In genomic region chr3:183332487-183332886, GRCh38 we compare ENCODE assay signal across 24 cellular contexts.
DNase-seq lines count a peak whose midpoint lies in the region; ATAC-seq, FAIRE-seq and TF ChIP-seq lines count a peak whose summit lies in the region.
"Had no signal": no experiment of that assay in that cellular context is flagged by ENCODE, and none has a peak within 500 bp of the region (broad histone marks: within the 10 kb centered on the region; RNA-seq: fewer than 3 reads in every experiment).

No MANE protein-coding gene starts in this region.

- H3K27ac ChIP-seq in HepG2 (ENCODE audit: extremely low read length, insufficient read depth, low read length) = no peak overlapping the region
- H3K27ac ChIP-seq in right lobe of liver = no peak overlapping the region
- H3K27ac ChIP-seq in K562 (ENCODE audit: extremely low read depth, low read depth, low read length) = no peak overlapping the region
- H3K27ac ChIP-seq: 22Rv1, BLaER1 had no signal

- no peak for TF ChIP-seq EP300 in HepG2 (IDR thresholded peaks at IDR 0.05; ENCODE audit: low read depth in 2 of 2, low read length in 2 of 2)
- no peak for TF ChIP-seq EP300 in HepG2 (CRISPR knock-in tag; IDR thresholded peaks at IDR 0.05; ENCODE audit: borderline replicate concordance)
- no peak for TF ChIP-seq EP300 in K562 (IDR thresholded peaks at IDR 0.05; ENCODE audit: low read length)

- H3K4me3 ChIP-seq in HepG2 (replicated peaks in 1 of 3; ENCODE audit: insufficient read depth in 1 of 3, low read depth in 2 of 3, low read length in 3 of 3) = no peak overlapping the region
- no peak overlapping the region for H3K4me3 ChIP-seq in right lobe of liver
- H3K4me3 ChIP-seq in K562 = no peak overlapping the region
- H3K4me3 ChIP-seq: BLaER1, GM12878 had no signal

- no peak for TF ChIP-seq RAD21 in HepG2 (CRISPR knock-in tag; IDR thresholded peaks at IDR 0.05)
- no peak for TF ChIP-seq RAD21 in K562 (CRISPR knock-in tag; conservative IDR thresholded peaks at IDR 0.05 in 1 of 2, IDR thresholded peaks at IDR 0.05 in 1 of 2)

- no peaks in the 10 kb centered on the region for H3K36me3 ChIP-seq in HepG2 (replicated peaks in 1 of 2; ENCODE audit: control insufficient read depth in 1 of 2, insufficient read depth in 2 of 2, low read length in 2 of 2)
- no peaks in the 10 kb centered on the region for H3K36me3 ChIP-seq in right lobe of liver
- no peaks in the 10 kb centered on the region for H3K36me3 ChIP-seq in K562 (ENCODE audit: control insufficient read depth, insufficient read depth, low read length)
- H3K36me3 ChIP-seq: BE2C, BLaER1 had no signal

- H3K9me1 ChIP-seq in K562 (ENCODE audit: control insufficient read depth, insufficient read depth, low read length) = no peaks in the 10 kb centered on the region

- POLR2A ChIA-PET in HepG2 (lab: Yijun Ruan, JAX) (no interaction called here), K562 (lab: Yijun Ruan, JAX) (no interaction called here)

- DNase-seq in HepG2 (ENCODE audit: low spot score) = no peak
- DNase-seq in right lobe of liver = no peak
- DNase-seq in K562 (ENCODE audit: extremely low read depth in 1 of 4, low spot score in 3 of 4) = no peak
- DNase-seq in stimulated activated CD4-positive, alpha-beta T cell treated with anti-CD3 and anti-CD28 coated beads, Interleukin-1b, Interleukin-23, amount 100 ng/mL, for 48 hours = no peak
- DNase-seq: ACHN; BE2C; C1 segment of cervical spinal cord; CD4-positive, alpha-beta memory T cell; CD4-positive, CD25-positive, alpha-beta regulatory T cell; CD8-positive, alpha-beta memory T cell; COR-L47; DMS 273 treated with DMSO at 0.1 percent for 48 hours; DMS153; DMS53; DMS79; DND-41; EL; GDM1 had no signal

- H3K9ac ChIP-seq in HepG2 (ENCODE audit: insufficient read depth, low read depth, low read length) = no peak overlapping the region
- no peak overlapping the region for H3K9ac ChIP-seq in K562 (ENCODE audit: insufficient read depth in 1 of 2, low read depth in 2 of 2, low read length in 2 of 2)
- H3K9ac ChIP-seq: BLaER1 had no signal

- H3K79me2 ChIP-seq in HepG2 (ENCODE audit: insufficient read depth, low read length) = no peaks in the 10 kb centered on the region
- no peaks in the 10 kb centered on the region for H3K79me2 ChIP-seq in K562 (ENCODE audit: control insufficient read depth, insufficient read depth, low read length)

- H2AFZ ChIP-seq in HepG2 (ENCODE audit: low read length) (no peak overlapping the region), K562 (ENCODE audit: low read depth, low read length) (no peak overlapping the region)

- no peak for FAIRE-seq in HepG2 (lab: Jason Lieb, UNC)
- FAIRE-seq in K562 (lab: Jason Lieb, UNC) = no peak
- FAIRE-seq: GM12878, GM12892, GM18507 had no signal

- H3K27me3 ChIP-seq in HepG2 (ENCODE audit: control insufficient read depth in 1 of 2, insufficient read depth in 2 of 2, low read length in 2 of 2) = no peaks in the 10 kb centered on the region; a peak in 1 of 5 replicates
- no peaks in the 10 kb centered on the region for H3K27me3 ChIP-seq in right lobe of liver
- H3K27me3 ChIP-seq in K562 (ENCODE audit: control insufficient read depth in 2 of 2, insufficient read depth in 2 of 2, low read length in 2 of 2) = no peaks in the 10 kb centered on the region
- H3K27me3 ChIP-seq: BE2C, BLaER1 had no signal

- intact Hi-C loops in HepG2 (cut with micrococcal nuclease; ENCODE audit: unreplicated experiment) = no loop called here
- intact Hi-C loops in right lobe of liver (cut with DNase I) = no loop called here
- intact Hi-C loops in K562 (cut with micrococcal nuclease) = no loop called here

- no peak for TF ChIP-seq POLR2A in HepG2 (IDR thresholded peaks at IDR 0.05; ENCODE audit: insufficient read depth in 1 of 2, low read depth in 2 of 2, low read length in 2 of 2)
- no peak for TF ChIP-seq POLR2A in right lobe of liver (IDR thresholded peaks at IDR 0.05)
- no peak for TF ChIP-seq POLR2A in K562 (conservative IDR thresholded peaks at IDR 0.05)

- H3K4me1 ChIP-seq in HepG2 (ENCODE audit: insufficient read depth, low read length) (no peaks in the 10 kb centered on the region), right lobe of liver (no peaks in the 10 kb centered on the region), K562 (replicated peaks in 1 of 2; ENCODE audit: control insufficient read depth in 2 of 2, insufficient read depth in 2 of 2, low read length in 2 of 2) (peaks cover 10 to 29% of the 10 kb centered on the region in 2 experiments; a peak in 4 of 5 replicates)
- H3K4me1 ChIP-seq: BE2C, BLaER1 had no signal

- H3K9me3 ChIP-seq in HepG2 (ENCODE audit: low read length) (no peaks in the 10 kb centered on the region), right lobe of liver (no peaks in the 10 kb centered on the region), K562 (replicated peaks; ENCODE audit: control insufficient read depth, insufficient read depth, low read depth, low read length) (no peaks in the 10 kb centered on the region)
- H3K9me3 ChIP-seq: BE2C, BLaER1 had no signal

- no peak for ATAC-seq in HepG2
- no peak for ATAC-seq in right lobe of liver
- ATAC-seq in K562 = no peak
- ATAC-seq in GM21737 (IDR thresholded peaks at IDR 0.05; ENCODE audit: unreplicated experiment) = no peak
- ATAC-seq: GM12878 had no signal

- BruUV-seq in HepG2 (replicated peaks; lab: Mats Ljungman, UMichigan) = no TSS peak
- no TSS peak for BruUV-seq in K562 (replicated peaks; lab: Mats Ljungman, UMichigan)

- H3K4me2 ChIP-seq in HepG2 (ENCODE audit: low read depth, low read length) (no peak overlapping the region), K562 (ENCODE audit: insufficient read depth, low read length) (no peak overlapping the region)
- H3K4me2 ChIP-seq: BLaER1 had no signal

- in situ Hi-C loops in HepG2 (cut with HindIII; ENCODE audit: extremely low pct_ligation_motif_present, low pct_unique_long_range_greater_than_20kb) = no loop called here
- in situ Hi-C loops in K562 (cut with MboI) = no loop called here

- CTCF ChIA-PET in HepG2 (lab: Yijun Ruan, JAX; ENCODE audit: low intra/inter-chr PET ratio, low total read pairs) (no interaction called here), K562 (lab: Yijun Ruan, JAX; ENCODE audit: low intra/inter-chr PET ratio) (no interaction called here)

- H4K20me1 ChIP-seq in HepG2 (ENCODE audit: insufficient read depth, low read length) = no peaks in the 10 kb centered on the region
- H4K20me1 ChIP-seq in K562 (replicated peaks; ENCODE audit: control insufficient read depth, insufficient read depth, low read length) = no peaks in the 10 kb centered on the region
- H4K20me1 ChIP-seq: BLaER1 had no signal

- WGBS in HepG2 (ENCODE audit: low lambda C conversion rate) = 41% methylated on average over 8 of the region's 8 CpGs
- WGBS in right lobe of liver (ENCODE audit: insufficient coverage, low coverage, low lambda C conversion rate, missing lambda C conversion rate) = 83% methylated on average over 8 of the region's 8 CpGs
- WGBS in K562 (ENCODE audit: insufficient coverage, low coverage, missing lambda C conversion rate) = 64% methylated on average over 8 of the region's 8 CpGs

- no peak for TF ChIP-seq CTCF in HepG2 (CRISPR knock-in tag; IDR thresholded peaks at IDR 0.05)
- TF ChIP-seq CTCF in right lobe of liver (IDR thresholded peaks at IDR 0.05) = no peak
- no peak for TF ChIP-seq CTCF in K562 (IDR thresholded peaks at IDR 0.05 in 2 of 3, conservative IDR thresholded peaks at IDR 0.05 in 1 of 3; ENCODE audit: insufficient read depth in 2 of 3, low read depth in 1 of 3, low read length in 3 of 3)

TF ChIP-seq in HepG2, 621 proteins besides CTCF, POLR2A, EP300 and RAD21 (continues in another document):
- peak; percentile 68 for TF ChIP-seq CREB1 (IDR thresholded peaks at IDR 0.05)
- no peak for TF ChIP-seq CREB1 (CRISPR knock-in tag; IDR thresholded peaks at IDR 0.05)
- no peak for TF ChIP-seq ZHX1 (CRISPR knock-in tag; IDR thresholded peaks at IDR 0.05; ENCODE audit: low read depth)

TF ChIP-seq in K562, 482 proteins besides CTCF, POLR2A, EP300 and RAD21 (continues in another document):
- TF ChIP-seq THAP12 (CRISPR knock-in tag; IDR thresholded peaks at IDR 0.05) = no peak
- TF ChIP-seq MAFG (tag; conservative IDR thresholded peaks at IDR 0.05) = peak; percentile 39; the same call in 1 of the 2 replicates
- no peak for TF ChIP-seq EZH2 (IDR thresholded peaks at IDR 0.05; ENCODE audit: borderline replicate concordance, low read depth, low read length)
- TF ChIP-seq ZNF316 (IDR thresholded peaks at IDR 0.05) = peak; percentile 73
- TF ChIP-seq CHD2 (IDR thresholded peaks at IDR 0.05; ENCODE audit: low read depth, low read length) = no peak
- TF ChIP-seq MAFF (IDR thresholded peaks at IDR 0.05; ENCODE audit: low read length) = 0 out of 2 replicates have a peak, but pooled peaks have one; percentile 15
- peak; percentile 57 for TF ChIP-seq C11orf30 (IDR thresholded peaks at IDR 0.05; ENCODE audit: low read depth)
- no peak for TF ChIP-seq PHF20 (IDR thresholded peaks at IDR 0.05; ENCODE audit: partially characterized antibody)

Comparison
In these comparisons a context has a peak if more than half of its experiments do, and no peak if none do; other contexts are left out.
1. Of the 241 proteins assayed by ChIP-seq in both HepG2 and K562: peak only in HepG2: none; only in K562: MAFF and MAFG; in both: none; in neither: 237; mixed calls (peak in some experiments, not most) for 2.